Comparison of ENCODE assay signal across 11 cellular contexts in the genomic region with DNA sequence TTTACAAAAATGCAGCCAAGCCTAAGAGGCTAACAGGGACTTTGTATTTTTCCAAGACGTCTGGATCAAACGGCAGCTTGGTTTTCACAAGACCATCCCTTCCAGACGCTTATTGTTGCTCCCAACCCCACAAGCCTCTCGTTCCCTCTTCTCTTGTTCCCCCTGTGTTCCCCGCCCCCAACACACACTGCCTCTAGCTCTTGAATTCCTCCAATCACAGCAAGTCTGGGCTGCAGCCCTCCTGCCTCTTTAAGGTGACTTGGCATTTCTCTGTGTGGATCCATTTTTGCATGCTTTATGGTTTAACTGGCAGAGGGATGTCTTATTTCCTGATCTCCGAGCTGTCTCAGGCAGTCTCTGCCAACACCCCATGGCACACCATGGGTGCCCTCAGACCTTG.
DNase-seq lines count a peak whose midpoint lies in the region; ATAC-seq and TF ChIP-seq lines count a peak whose summit lies in the region.
"Had no signal": no experiment of that assay in that cellular context is flagged by ENCODE, and none has a peak within 500 bp of the region (broad histone marks: within the 10 kb centered on the region; RNA-seq: fewer than 3 reads in every experiment).

No MANE protein-coding gene starts in this region.

- H4K20me1 ChIP-seq in smooth muscle cell (ENCODE audit: low read depth), result no peaks in the 10 kb centered on the region

- no peaks in the 10 kb centered on the region for H3F3A ChIP-seq in smooth muscle cell (ENCODE audit: low read depth)

- no peaks in the 10 kb centered on the region for H3K36me3 ChIP-seq in smooth muscle cell (ENCODE audit: low read depth)
- H3K36me3 ChIP-seq: spleen had no signal

- 45% methylated on average over 6 of the region's 6 CpGs for WGBS in smooth muscle cell (ENCODE audit: low lambda C conversion rate)

- peak overlapping the region; percentile 82 for H2AFZ ChIP-seq in smooth muscle cell (ENCODE audit: low read depth)

- peak overlapping the region; percentile 46 for H3K4me2 ChIP-seq in smooth muscle cell

- H3K27me3 ChIP-seq in smooth muscle cell (ENCODE audit: low read depth), result no peaks in the 10 kb centered on the region

- H3K27ac ChIP-seq in smooth muscle cell (ENCODE audit: low read depth), result peak overlapping the region; percentile 12
- H3K27ac ChIP-seq: spleen had no signal

- H3K9ac ChIP-seq in smooth muscle cell (ENCODE audit: low read depth), result no peak overlapping the region

- H3K9me3 ChIP-seq in smooth muscle cell (replicated peaks; ENCODE audit: low read depth), result no peaks in the 10 kb centered on the region
- H3K9me3 ChIP-seq: spleen had no signal

- H3K4me1 ChIP-seq in smooth muscle cell (ENCODE audit: low read depth), result no peaks in the 10 kb centered on the region
- H3K4me1 ChIP-seq: spleen had no signal

- H3K4me3 ChIP-seq in fibroblast of the aortic adventitia (ENCODE audit: low read depth, low read length) (no peak overlapping the region), smooth muscle cell (no peak overlapping the region)
- H3K4me3 ChIP-seq: spleen had no signal

- no peaks in the 10 kb centered on the region for H3K79me2 ChIP-seq in smooth muscle cell (ENCODE audit: low read depth)

- no peak for TF ChIP-seq CTCF in fibroblast of the aortic adventitia (IDR thresholded peaks at IDR 0.05; ENCODE audit: insufficient read depth, low read length)
- no peak for TF ChIP-seq CTCF in smooth muscle cell (IDR thresholded peaks at IDR 0.05; ENCODE audit: borderline replicate concordance, insufficient read depth, poor library complexity, severe bottlenecking)

- ATAC-seq in GM19397 (IDR thresholded peaks at IDR 0.05; ENCODE audit: unreplicated experiment) (no peak), HG02840 (IDR thresholded peaks at IDR 0.05; ENCODE audit: low FRiP score, unreplicated experiment) (no peak)
- ATAC-seq: effector memory CD8-positive, alpha-beta T cell; T-helper 17 cell had no signal

- DNase-seq in HCEC 1CT (peak; percentile 23), amniotic epithelial cell (ENCODE audit: low read depth) (peak; percentile 3), fibroblast of the aortic adventitia (ENCODE audit: low read depth) (peak; percentile 49), smooth muscle cell (lab: John Stamatoyannopoulos, UW; ENCODE audit: unreplicated experiment) (no peak), NCI-H446 treated with DMSO at 0.1 percent for 48 hours (lab: John Stamatoyannopoulos, UW) (no peak)
- DNase-seq: effector memory CD8-positive, alpha-beta T cell; NCI-H1436; spleen; T-helper 17 cell had no signal

Comparison
In these comparisons a context has a peak if more than half of its experiments do, and no peak if none do; other contexts are left out.
1. DNase-seq: peak in HCEC 1CT (single experiment), amniotic epithelial cell (single experiment) and fibroblast of the aortic adventitia (single experiment); none in smooth muscle cell (single experiment) and NCI-H446 treated with DMSO at 0.1 percent for 48 hours (single experiment).